11 cellular contexts compared by ENCODE assay signal in genomic region chr7:15686957-15687644, GRCh38. TPM values are rescaled to one million over a fixed set of nuclear protein-coding genes. Genes with fewer than 3 reads are reported as not detected.
DNase-seq lines count a peak whose midpoint lies in the region; ATAC-seq and TF ChIP-seq lines count a peak whose summit lies in the region.
"Had no signal": no experiment of that assay in that cellular context is flagged by ENCODE, and none has a peak within 500 bp of the region (broad histone marks: within the 10 kb centered on the region; RNA-seq: fewer than 3 reads in every experiment).

No MANE protein-coding gene starts in this region.

- TF ChIP-seq CTCF in cardiac fibroblast (IDR thresholded peaks at IDR 0.05; ENCODE audit: low read depth, low read length) = no peak

- H3K4me3 ChIP-seq in GM23248 = 0 out of 2 replicates have a peak overlapping the region, but pooled peaks have one; percentile 0
- peak overlapping the region; percentile 46 to 71 for H3K4me3 ChIP-seq in cardiac fibroblast (replicated peaks in 1 of 2; ENCODE audit: low read depth in 2 of 2, low read length in 2 of 2)
- H3K4me3 ChIP-seq in skeletal muscle tissue (ENCODE audit: low read length in 3 of 3) = peak overlapping the region; percentile 64 to 85 (median 78)

- H3K27me3 Mint-ChIP-seq in stimulated activated memory B cell treated with anti-CD40 and anti-IgM and Interleukin-4, amounts not matched to agents 10 μg/mL and 1 μg/mL and 100 μg/mL, for 72 hours = peaks cover 35% of the 10 kb centered on the region

- H3K4me1 Mint-ChIP-seq in stimulated activated memory B cell treated with anti-CD40 and anti-IgM and Interleukin-4, amounts not matched to agents 10 μg/mL and 1 μg/mL and 100 μg/mL, for 72 hours = no peaks in the 10 kb centered on the region

- H3K4me1 ChIP-seq in GM23248 (ENCODE audit: insufficient read depth) (peaks cover 4% of the 10 kb centered on the region; the same call in 1 of the 2 replicates), skeletal muscle tissue (ENCODE audit: control insufficient read depth in 3 of 3, insufficient read depth in 3 of 3, low read length in 3 of 3) (peaks cover 6 to 15% (median 6%) of the 10 kb centered on the region in 3 donors)

- ATAC-seq in stimulated activated memory B cell treated with anti-CD40 and anti-IgM and Interleukin-4, amounts not matched to agents 10 μg/mL and 1 μg/mL and 100 μg/mL, for 72 hours = no peak

- no peaks in the 10 kb centered on the region for H3K36me3 ChIP-seq in GM23248 (ENCODE audit: low read depth)
- H3K36me3 ChIP-seq in skeletal muscle tissue (ENCODE audit: control insufficient read depth in 3 of 3, insufficient read depth in 3 of 3, low read length in 3 of 3) = no peaks in the 10 kb centered on the region

- H3K9me3 Mint-ChIP-seq in stimulated activated memory B cell treated with anti-CD40 and anti-IgM and Interleukin-4, amounts not matched to agents 10 μg/mL and 1 μg/mL and 100 μg/mL, for 72 hours = no peaks in the 10 kb centered on the region

- no peaks in the 10 kb centered on the region for H3K9me3 ChIP-seq in GM23248 (ENCODE audit: low read depth)
- H3K9me3 ChIP-seq in skeletal muscle tissue (ENCODE audit: control insufficient read depth in 3 of 3, low read length in 3 of 3) = no peaks in the 10 kb centered on the region

- no peaks in the 10 kb centered on the region for H3K36me3 Mint-ChIP-seq in stimulated activated memory B cell treated with anti-CD40 and anti-IgM and Interleukin-4, amounts not matched to agents 10 μg/mL and 1 μg/mL and 100 μg/mL, for 72 hours

- H3K4me3 Mint-ChIP-seq in stimulated activated memory B cell treated with anti-CD40 and anti-IgM and Interleukin-4, amounts not matched to agents 10 μg/mL and 1 μg/mL and 100 μg/mL, for 72 hours = no peak overlapping the region

- H3K27ac Mint-ChIP-seq in stimulated activated memory B cell treated with anti-CD40 and anti-IgM and Interleukin-4, amounts not matched to agents 10 μg/mL and 1 μg/mL and 100 μg/mL, for 72 hours = no peak overlapping the region

- peak; percentile 4 for DNase-seq in GM23248
- peak in 1 of 2 donors; percentile 40 for DNase-seq in cardiac fibroblast (ENCODE audit: low read depth in 2 of 2)
- DNase-seq in iPS-NIHi7 (ENCODE audit: extremely low spot score) = peak; percentile 11
- DNase-seq in NCI-H2227 (lab: John Stamatoyannopoulos, UW; ENCODE audit: unreplicated experiment) = no peak
- no peak for DNase-seq in inferior parietal cortex (ENCODE audit: extremely low spot score)
- no peak for DNase-seq in stimulated activated CD4-positive, alpha-beta T cell treated with anti-CD3 and anti-CD28 coated beads, Interleukin-2, amount 100 ng/mL, for 24 hours
- DNase-seq: NCI-H2171; stimulated activated CD4-positive, alpha-beta T cell treated with anti-CD3 and anti-CD28 coated beads, Interleukin-15, amount 100 ng/mL, for 24 hours; T-helper 2 cell had no signal

- H3K9me2 ChIP-seq in GM23248 (ENCODE audit: insufficient read depth) = no peaks in the 10 kb centered on the region

- no peaks in the 10 kb centered on the region for H3K79me2 ChIP-seq in GM23248 (ENCODE audit: insufficient read depth)

- WGBS in GM23248 (ENCODE audit: low coverage in 1 of 2, low lambda C conversion rate in 2 of 2, missing lambda C conversion rate in 2 of 2), 2 experiments = 1 to 2% methylated on average over 32 of the region's 32 CpGs

- peaks cover 87% of the 10 kb centered on the region for H3K27me3 ChIP-seq in GM23248 (replicated peaks; ENCODE audit: insufficient read depth)
- H3K27me3 ChIP-seq in skeletal muscle tissue (ENCODE audit: control insufficient read depth in 3 of 3, insufficient read depth in 3 of 3, low read length in 3 of 3) = peaks cover 27 to 40% (median 27%) of the 10 kb centered on the region in 3 donors

- no peaks in the 10 kb centered on the region for H4K20me1 ChIP-seq in GM23248 (ENCODE audit: insufficient read depth)

- H2AFZ ChIP-seq in GM23248 = no peak overlapping the region

- no peaks in the 10 kb centered on the region for H3F3A ChIP-seq in GM23248 (ENCODE audit: insufficient read depth)

- H3K27ac ChIP-seq in GM23248 (no peak overlapping the region), skeletal muscle tissue (ENCODE audit: low read depth, low read length) (peak overlapping the region; percentile 78)

- peak overlapping the region; percentile 3 for H3K4me2 ChIP-seq in GM23248 (ENCODE audit: unreplicated experiment)

- in situ Hi-C loops in GM23248 (cut with MboI) = no loop called here

- H3K9ac ChIP-seq in GM23248 (no peak overlapping the region), skeletal muscle tissue (ENCODE audit: low read depth in 1 of 3, low read length in 3 of 3) (peak overlapping the region; percentile 60 to 82 (median 69))

RNA-seq across cellular contexts. Expression of gene MEOX2, which starts 0.6 kb away (rescaled TPM):
- not detected in 2 replicates for total RNA-seq in GM23248 (2014; rRNA removed; shearing (Covaris generic))
- polyA plus RNA-seq in GM23248 (2016; fragmentation: Nextera tagmentation; extraction: Ambion mirVana) = not detected in 2 replicates
- total RNA-seq in skeletal muscle tissue = 44.9 TPM

Comparison
In these comparisons a context has a peak if more than half of its experiments do, and no peak if none do; other contexts are left out.
1. DNase-seq: peak in GM23248 (single experiment) and iPS-NIHi7 (single experiment); none in NCI-H2227 (single experiment), inferior parietal cortex (single experiment) and stimulated activated CD4-positive, alpha-beta T cell treated with anti-CD3 and anti-CD28 coated beads, Interleukin-2, amount 100 ng/mL, for 24 hours (0 of 2).
2. H3K4me3 ChIP-seq: peak in every context shown above with its lines; median percentile 78 in skeletal muscle tissue; 58 in cardiac fibroblast; 0 in GM23248.
3. RNA of gene MEOX2, which starts 0.6 kb away (total RNA-seq): 44.9 TPM in skeletal muscle tissue (single experiment); not detected in GM23248; every median in the first group is over 10 times any median in the second.